1 cellular context compared by ENCODE assay signal in genomic region chr19:10751109-10751972, GRCh38.
A peak's percentile ranks its signal among the peaks of the same experiment; 100 is the strongest.
TF ChIP-seq lines count a peak whose summit lies in the region.

No MANE protein-coding gene starts in this region.

TF ChIP-seq in HepG2, 621 proteins besides CTCF, POLR2A, EP300 and RAD21:
- TF ChIP-seq HMGXB3 (CRISPR knock-in tag; IDR thresholded peaks at IDR 0.05; ENCODE audit: borderline replicate concordance) (no peak), ZMYM3 (CRISPR knock-in tag; IDR thresholded peaks at IDR 0.05) (peak; percentile 80), E2F5 (CRISPR knock-in tag; conservative IDR thresholded peaks at IDR 0.05) (no peak), KDM5B (CRISPR knock-in tag; IDR thresholded peaks at IDR 0.05; ENCODE audit: borderline replicate concordance) (no peak), BCLAF1 (IDR thresholded peaks at IDR 0.05) (no peak), TEAD3 (CRISPR knock-in tag; optimal IDR thresholded peaks at IDR 0.05; ENCODE audit: borderline replicate concordance) (peak; percentile 25), ZNF768 (CRISPR knock-in tag; IDR thresholded peaks at IDR 0.05) (peak; percentile 99), ZNF530 (CRISPR knock-in tag; IDR thresholded peaks at IDR 0.05; ENCODE audit: low read depth) (no peak), LCORL (IDR thresholded peaks at IDR 0.05) (no peak), LCORL (CRISPR knock-in tag; IDR thresholded peaks at IDR 0.05) (no peak), HOXD1 (CRISPR knock-in tag; IDR thresholded peaks at IDR 0.05) (no peak), ATF1 (CRISPR knock-in tag; IDR thresholded peaks at IDR 0.05) (no peak)
- TF ChIP-seq, protein P1, sequence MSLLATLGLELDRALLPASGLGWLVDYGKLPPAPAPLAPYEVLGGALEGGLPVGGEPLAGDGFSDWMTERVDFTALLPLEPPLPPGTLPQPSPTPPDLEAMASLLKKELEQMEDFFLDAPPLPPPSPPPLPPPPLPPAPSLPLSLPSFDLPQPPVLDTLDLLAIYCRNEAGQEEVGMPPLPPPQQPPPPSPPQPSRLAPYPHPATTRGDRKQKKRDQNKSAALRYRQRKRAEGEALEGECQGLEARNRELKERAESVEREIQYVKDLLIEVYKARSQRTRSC (CRISPR knock-in tag; IDR thresholded peaks at IDR 0.05; ENCODE audit: low read depth), result no peak
- TF ChIP-seq, protein P2, sequence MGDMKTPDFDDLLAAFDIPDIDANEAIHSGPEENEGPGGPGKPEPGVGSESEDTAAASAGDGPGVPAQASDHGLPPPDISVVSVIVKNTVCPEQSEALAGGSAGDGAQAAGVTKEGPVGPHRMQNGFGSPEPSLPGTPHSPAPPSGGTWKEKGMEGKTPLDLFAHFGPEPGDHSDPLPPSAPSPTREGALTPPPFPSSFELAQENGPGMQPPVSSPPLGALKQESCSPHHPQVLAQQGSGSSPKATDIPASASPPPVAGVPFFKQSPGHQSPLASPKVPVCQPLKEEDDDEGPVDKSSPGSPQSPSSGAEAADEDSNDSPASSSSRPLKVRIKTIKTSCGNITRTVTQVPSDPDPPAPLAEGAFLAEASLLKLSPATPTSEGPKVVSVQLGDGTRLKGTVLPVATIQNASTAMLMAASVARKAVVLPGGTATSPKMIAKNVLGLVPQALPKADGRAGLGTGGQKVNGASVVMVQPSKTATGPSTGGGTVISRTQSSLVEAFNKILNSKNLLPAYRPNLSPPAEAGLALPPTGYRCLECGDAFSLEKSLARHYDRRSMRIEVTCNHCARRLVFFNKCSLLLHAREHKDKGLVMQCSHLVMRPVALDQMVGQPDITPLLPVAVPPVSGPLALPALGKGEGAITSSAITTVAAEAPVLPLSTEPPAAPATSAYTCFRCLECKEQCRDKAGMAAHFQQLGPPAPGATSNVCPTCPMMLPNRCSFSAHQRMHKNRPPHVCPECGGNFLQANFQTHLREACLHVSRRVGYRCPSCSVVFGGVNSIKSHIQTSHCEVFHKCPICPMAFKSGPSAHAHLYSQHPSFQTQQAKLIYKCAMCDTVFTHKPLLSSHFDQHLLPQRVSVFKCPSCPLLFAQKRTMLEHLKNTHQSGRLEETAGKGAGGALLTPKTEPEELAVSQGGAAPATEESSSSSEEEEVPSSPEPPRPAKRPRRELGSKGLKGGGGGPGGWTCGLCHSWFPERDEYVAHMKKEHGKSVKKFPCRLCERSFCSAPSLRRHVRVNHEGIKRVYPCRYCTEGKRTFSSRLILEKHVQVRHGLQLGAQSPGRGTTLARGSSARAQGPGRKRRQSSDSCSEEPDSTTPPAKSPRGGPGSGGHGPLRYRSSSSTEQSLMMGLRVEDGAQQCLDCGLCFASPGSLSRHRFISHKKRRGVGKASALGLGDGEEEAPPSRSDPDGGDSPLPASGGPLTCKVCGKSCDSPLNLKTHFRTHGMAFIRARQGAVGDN (CRISPR knock-in tag; IDR thresholded peaks at IDR 0.05), result 0 out of 2 replicates have a peak, but pooled peaks have one; percentile 32
